In the genomic region with DNA sequence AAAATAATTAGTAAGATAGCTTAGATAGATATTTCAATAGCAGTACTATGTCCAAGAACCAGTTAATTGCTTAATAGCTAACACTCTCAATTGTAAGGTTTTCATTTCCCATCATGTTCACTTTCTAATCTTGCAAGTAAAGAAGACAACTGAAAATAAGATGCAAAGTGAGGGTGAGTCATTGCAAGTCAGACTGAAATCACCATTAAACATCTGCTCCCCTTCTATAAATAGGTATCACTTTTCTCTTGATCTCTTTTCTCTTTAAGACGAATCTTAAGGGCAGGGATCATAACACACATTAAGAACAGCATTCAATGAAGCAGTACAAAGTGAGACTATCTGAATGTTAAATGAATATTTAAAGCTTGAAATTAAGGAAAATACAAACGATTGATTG, we compare ENCODE assay signal across 12 cellular contexts. TPM values are rescaled to one million over a fixed set of nuclear protein-coding genes. Genes with fewer than 3 reads are reported as not detected.
DNase-seq lines count a peak whose midpoint lies in the region; ATAC-seq and TF ChIP-seq lines count a peak whose summit lies in the region.
"Had no signal": no experiment of that assay in that cellular context is flagged by ENCODE, and none has a peak within 500 bp of the region (broad histone marks: within the 10 kb centered on the region; RNA-seq: fewer than 3 reads in every experiment).

No MANE protein-coding gene starts in this region.

- WGBS in psoas muscle, 3 donors, result 64 to 88% (median 68%) methylated on average over 2 of the region's 2 CpGs
- WGBS in upper lobe of left lung, 2 donors, result 86% methylated on average over 2 of the region's 2 CpGs

- intact Hi-C loops in activated CD4-positive, alpha-beta T cell treated with anti-CD3 and anti-CD28 coated beads for 36 hours (cut with DNase I, micrococcal nuclease), result loop anchor here (1.0 to 5.0 kb wide), 5 partner anchors 17 to 63 kb away; a partner anchor contains a TSS
- intact Hi-C loops in psoas muscle (cut with DNase I), result no loop called here

- no peaks in the 10 kb centered on the region for H3K9me3 Mint-ChIP-seq in activated CD4-positive, alpha-beta T cell treated with anti-CD3 and anti-CD28 coated beads for 36 hours (ENCODE audit: low read depth)
- H3K9me3 Mint-ChIP-seq in activated T-helper 17 cell treated with anti-CD3 and anti-CD28 coated beads, Interleukin-2, amount 50 U/mL, for 72 hours, result no peaks in the 10 kb centered on the region

- no peak for TF ChIP-seq POLR2A in upper lobe of left lung (IDR thresholded peaks at IDR 0.05)

- no peak for TF ChIP-seq EP300 in upper lobe of left lung (IDR thresholded peaks at IDR 0.05)

- CTCF ChIA-PET in activated CD4-positive, alpha-beta T cell treated with anti-CD3 and anti-CD28 coated beads for 36 hours (lab: Charles Lee), result interaction anchor here (0.5 to 1.5 kb wide), 5 partner anchors 11 to 72 kb away, joined by 3 to 6 read pairs (median 4); no protein-coding TSS in a partner anchor

- DNase-seq in activated CD4-positive, alpha-beta T cell treated with anti-CD3 and anti-CD28 coated beads for 36 hours, result no peak
- DNase-seq in activated CD4-positive, alpha-beta T cell treated with anti-CD3 and anti-CD28 coated beads for 48 hours, result no peak
- DNase-seq in psoas muscle, result no peak
- DNase-seq in nucleus accumbens (lab: John Stamatoyannopoulos, UW), result no peak
- DNase-seq in upper lobe of left lung, result no peak
- DNase-seq in medulla oblongata (ENCODE audit: extremely low spot score), result no peak
- DNase-seq: ACHN, NCI-H226, T1000 had no signal

- H3K36me3 ChIP-seq in psoas muscle (ENCODE audit: insufficient read depth in 1 of 2, low read depth in 1 of 2) (peaks cover 27 to 100% of the 10 kb centered on the region in 2 donors), upper lobe of left lung (peaks cover 54 to 100% (median 95%) of the 10 kb centered on the region in 4 donors)

- TF ChIP-seq CTCF in psoas muscle (IDR thresholded peaks at IDR 0.05) (no peak), upper lobe of left lung (IDR thresholded peaks at IDR 0.05) (no peak)

- POLR2A ChIA-PET in activated CD4-positive, alpha-beta T cell treated with anti-CD3 and anti-CD28 coated beads for 36 hours (lab: Charles Lee), result interaction anchor here (0.7 kb wide), 1 partner anchor 35 kb away, joined by 3 read pairs; no protein-coding TSS in a partner anchor

- H3K9me3 ChIP-seq in psoas muscle (no peaks in the 10 kb centered on the region), upper lobe of left lung (no peaks in the 10 kb centered on the region)
- H3K9me3 ChIP-seq: neutrophil had no signal

- peak overlapping the region; percentile 96 for H3K27ac Mint-ChIP-seq in activated CD4-positive, alpha-beta T cell treated with anti-CD3 and anti-CD28 coated beads for 36 hours
- H3K27ac Mint-ChIP-seq in activated T-helper 17 cell treated with anti-CD3 and anti-CD28 coated beads, Interleukin-2, amount 50 U/mL, for 72 hours, result peak overlapping the region; percentile 85

- H3K27me3 ChIP-seq in psoas muscle (ENCODE audit: insufficient read depth in 3 of 3, low read length in 2 of 3), result no peaks in the 10 kb centered on the region
- H3K27me3 ChIP-seq in upper lobe of left lung, result no peaks in the 10 kb centered on the region
- H3K27me3 ChIP-seq: neutrophil had no signal

- H3K4me3 Mint-ChIP-seq in activated CD4-positive, alpha-beta T cell treated with anti-CD3 and anti-CD28 coated beads for 36 hours, result no peak overlapping the region
- peak overlapping the region; percentile 54 for H3K4me3 Mint-ChIP-seq in activated T-helper 17 cell treated with anti-CD3 and anti-CD28 coated beads, Interleukin-2, amount 50 U/mL, for 72 hours

- H3K36me3 Mint-ChIP-seq in activated CD4-positive, alpha-beta T cell treated with anti-CD3 and anti-CD28 coated beads for 36 hours (ENCODE audit: low read depth), result peaks cover 82% of the 10 kb centered on the region
- peaks cover 100% of the 10 kb centered on the region for H3K36me3 Mint-ChIP-seq in activated T-helper 17 cell treated with anti-CD3 and anti-CD28 coated beads, Interleukin-2, amount 50 U/mL, for 72 hours (ENCODE audit: low read depth)

- peak; percentile 95 for ATAC-seq in activated CD4-positive, alpha-beta T cell treated with anti-CD3 and anti-CD28 coated beads for 36 hours
- ATAC-seq in HG02588 (IDR thresholded peaks at IDR 0.05; ENCODE audit: unreplicated experiment) (peak; percentile 45), psoas muscle (peak in 2 of 4 donors; percentile 42 to 69), upper lobe of left lung (ENCODE audit: low FRiP score in 2 of 2) (no peak)
- peak; percentile 92 for ATAC-seq in activated T-helper 17 cell treated with anti-CD3 and anti-CD28 coated beads, Interleukin-2, amount 50 U/mL, for 72 hours (replicated peaks)

- H3K27ac ChIP-seq in psoas muscle (peak overlapping the region; percentile 11), upper lobe of left lung (no peak overlapping the region)
- H3K27ac ChIP-seq: neutrophil had no signal

- H3K4me1 Mint-ChIP-seq in activated CD4-positive, alpha-beta T cell treated with anti-CD3 and anti-CD28 coated beads for 36 hours, result peaks cover 22% of the 10 kb centered on the region
- peaks cover 10% of the 10 kb centered on the region for H3K4me1 Mint-ChIP-seq in activated T-helper 17 cell treated with anti-CD3 and anti-CD28 coated beads, Interleukin-2, amount 50 U/mL, for 72 hours

- no peaks in the 10 kb centered on the region for H3K4me1 ChIP-seq in psoas muscle
- H3K4me1 ChIP-seq in upper lobe of left lung, result no peaks in the 10 kb centered on the region

- H3K4me3 ChIP-seq in psoas muscle (no peak overlapping the region), upper lobe of left lung (no peak overlapping the region)

- H3K27me3 Mint-ChIP-seq in activated CD4-positive, alpha-beta T cell treated with anti-CD3 and anti-CD28 coated beads for 36 hours, result no peaks in the 10 kb centered on the region
- H3K27me3 Mint-ChIP-seq in activated T-helper 17 cell treated with anti-CD3 and anti-CD28 coated beads, Interleukin-2, amount 50 U/mL, for 72 hours, result no peaks in the 10 kb centered on the region

RNA-seq across cellular contexts. Expression of a gene that starts 40.4 kb away (rescaled TPM):
- 100 to 1,000 TPM; 117 to 147 TPM for total RNA-seq in activated CD4-positive, alpha-beta T cell treated with anti-CD3 and anti-CD28 coated beads for 36 hours
- 100 to 1,000 TPM; 145 to 195 TPM for total RNA-seq in activated T-helper 17 cell treated with anti-CD3 and anti-CD28 coated beads, Interleukin-2, amount 50 U/mL, for 72 hours
- 100 to 1,000 TPM; 109 to 185 (median 128) TPM for total RNA-seq in psoas muscle
- 100 to 1,000 TPM in 2 of 3 donors, 10 to 100 TPM in 1; 89.9 to 134 (median 118) TPM for polyA plus RNA-seq in psoas muscle
- total RNA-seq in upper lobe of left lung, result 100 to 1,000 TPM; 101 to 317 (median 135) TPM

Comparison
In these comparisons a context has a peak if more than half of its experiments do, and no peak if none do; other contexts are left out.
1. ATAC-seq: peak in activated CD4-positive, alpha-beta T cell treated with anti-CD3 and anti-CD28 coated beads for 36 hours (single experiment), HG02588 (single experiment) and activated T-helper 17 cell treated with anti-CD3 and anti-CD28 coated beads, Interleukin-2, amount 50 U/mL, for 72 hours (single experiment); none in upper lobe of left lung (0 of 2).
2. intact Hi-C loops: an anchor here in activated CD4-positive, alpha-beta T cell treated with anti-CD3 and anti-CD28 coated beads for 36 hours (1.0 to 5.0 kb wide); none called in psoas muscle.